ENCODE assay signal across 23 cellular contexts in the genomic region with DNA sequence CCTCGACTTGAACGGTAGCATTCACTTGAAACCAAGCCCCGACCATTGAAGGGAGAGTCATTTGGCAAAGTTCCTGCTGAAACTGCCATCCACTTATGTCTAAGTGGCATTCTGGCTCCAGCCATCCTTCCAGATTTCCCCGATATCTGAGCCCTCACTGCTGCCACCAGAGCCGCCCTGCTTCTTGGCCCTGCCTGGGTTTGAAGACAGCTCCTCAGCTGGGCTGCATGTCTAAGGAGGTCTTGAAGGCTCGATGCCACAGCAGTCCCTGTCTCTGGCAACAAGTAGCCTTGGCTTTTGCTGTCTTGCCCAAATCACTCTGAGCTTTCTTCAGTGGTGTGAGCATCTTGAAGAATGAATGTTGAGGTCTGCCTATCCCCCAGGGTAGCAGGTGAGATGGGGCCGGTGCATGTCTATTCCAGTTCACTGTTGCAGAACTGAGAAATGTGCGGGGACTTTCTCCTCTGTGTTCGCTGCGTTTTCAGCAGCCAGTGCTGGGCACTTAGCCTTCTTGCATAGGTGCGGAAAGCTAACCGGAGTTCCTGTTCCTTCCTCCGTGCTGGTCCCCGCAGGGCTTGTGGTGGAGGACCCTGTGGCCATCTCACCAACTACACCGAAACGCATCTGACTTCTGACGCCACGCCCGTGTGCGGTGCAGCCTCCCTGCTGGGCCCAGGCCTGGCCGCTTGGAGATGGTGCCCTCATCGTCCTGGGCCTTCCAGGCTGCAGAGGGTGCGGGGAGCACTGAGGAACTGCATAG. TPM values are rescaled to one million over a fixed set of nuclear protein-coding genes. Genes with fewer than 3 reads are reported as not detected.
DNase-seq lines count a peak whose midpoint lies in the region; TF ChIP-seq lines count a peak whose summit lies in the region.
"Had no signal": no experiment of that assay in that cellular context is flagged by ENCODE, and none has a peak within 500 bp of the region (broad histone marks: within the 10 kb centered on the region; RNA-seq: fewer than 3 reads in every experiment).

No MANE protein-coding gene starts in this region.

- no peak for TF ChIP-seq CTCF in foreskin fibroblast (IDR thresholded peaks at IDR 0.05; ENCODE audit: low read depth, low read length)

- H4K20me1 ChIP-seq in BLaER1, result peaks cover 33% of the 10 kb centered on the region; the same call in 1 of the 2 replicates

- no peaks in the 10 kb centered on the region for H3K9me3 ChIP-seq in BLaER1
- H3K9me3 ChIP-seq: ascending aorta, MG63, Peyer's patch, psoas muscle had no signal

- H3K4me2 ChIP-seq in BLaER1, result peak overlapping the region; percentile 62

- DNase-seq in NCI-H1092 (lab: John Stamatoyannopoulos, UW) (peak; percentile 83), NCI-H446 (lab: John Stamatoyannopoulos, UW) (peak; percentile 58 to 81), mesenteric fat pad (ENCODE audit: low spot score) (peak; percentile 60), NK-92 (lab: John Stamatoyannopoulos, UW; ENCODE audit: unreplicated experiment) (no peak), foreskin fibroblast (no peak), globus pallidus (ENCODE audit: low spot score) (no peak)
- DNase-seq: activated CD4-positive, alpha-beta T cell treated with anti-CD3 and anti-CD28 coated beads for 36 hours; CD8-positive, alpha-beta memory T cell; effector CD4-positive, alpha-beta T cell; IMR-90; left cardiac atrium; MG63; midbrain; NCI-H2081 treated with DMSO at 0.1 percent for 48 hours; NK-92 treated with Interleukin-12 subunit alpha and Interleukin-12 subunit beta, amount 100 ng/mL, for 24 hours; Peyer's patch; psoas muscle; small intestine; stimulated activated CD4-positive, alpha-beta T cell treated with anti-CD3 and anti-CD28 coated beads, Interleukin-4, amount 100 ng/mL, for 24 hours had no signal

- H3K36me3 ChIP-seq in BLaER1, result no peaks in the 10 kb centered on the region
- H3K36me3 ChIP-seq: ascending aorta, MG63 had no signal

- peaks cover 54% of the 10 kb centered on the region for H3K27me3 ChIP-seq in BLaER1
- H3K27me3 ChIP-seq: ascending aorta, Peyer's patch had no signal

- H3K27ac ChIP-seq in BLaER1, result no peak overlapping the region
- H3K27ac ChIP-seq: ascending aorta, HL-60, Peyer's patch, psoas muscle, SK-N-MC had no signal

- H3K4me1 ChIP-seq in BLaER1, result peaks cover 36% of the 10 kb centered on the region

- H3K4me3 ChIP-seq in BLaER1, result no peak overlapping the region
- H3K4me3 ChIP-seq in foreskin fibroblast (ENCODE audit: low read depth in 1 of 2, low read length in 2 of 2), result no peak overlapping the region
- H3K4me3 ChIP-seq: ascending aorta, MG63, Peyer's patch, psoas muscle, SK-N-MC had no signal

- no peak overlapping the region for H3K9ac ChIP-seq in BLaER1

RNA-seq across cellular contexts. Expression of a gene that starts 29.2 kb away (rescaled TPM):
- 21.9 TPM for total RNA-seq in mesenteric fat pad

Comparison
In these comparisons a context has a peak if more than half of its experiments do, and no peak if none do; other contexts are left out.
1. DNase-seq: peak in NCI-H1092 (single experiment), NCI-H446 (2 of 2) and mesenteric fat pad (single experiment); none in NK-92 (single experiment), foreskin fibroblast (0 of 2) and globus pallidus (single experiment).